8 cellular contexts compared by ENCODE assay signal in genomic region chr3:150410311-150411105, GRCh38. TPM values are rescaled to one million over a fixed set of nuclear protein-coding genes. Genes with fewer than 3 reads are reported as not detected.
DNase-seq lines count a peak whose midpoint lies in the region; ATAC-seq lines count a peak whose summit lies in the region.

No MANE protein-coding gene starts in this region.

- peaks cover 3% of the 10 kb centered on the region for H3K27me3 Mint-ChIP-seq in activated CD4-positive, alpha-beta memory T cell treated with anti-CD3 and anti-CD28 coated beads, Interleukin-2, amount 10 ng/mL, durations not matched to agents 7 days and 5 days
- no peaks in the 10 kb centered on the region for H3K27me3 Mint-ChIP-seq in effector memory CD8-positive, alpha-beta T cell
- H3K27me3 Mint-ChIP-seq in memory B cell: no peaks in the 10 kb centered on the region

- H3K27ac Mint-ChIP-seq in activated CD4-positive, alpha-beta memory T cell treated with anti-CD3 and anti-CD28 coated beads, Interleukin-2, amount 10 ng/mL, durations not matched to agents 7 days and 5 days: peak overlapping the region; percentile 77
- H3K27ac Mint-ChIP-seq in effector memory CD8-positive, alpha-beta T cell: peak overlapping the region; percentile 92 to 94
- H3K27ac Mint-ChIP-seq in memory B cell: peak overlapping the region; percentile 73

- peak overlapping the region; percentile 70 for H3K4me3 Mint-ChIP-seq in activated CD4-positive, alpha-beta memory T cell treated with anti-CD3 and anti-CD28 coated beads, Interleukin-2, amount 10 ng/mL, durations not matched to agents 7 days and 5 days
- H3K4me3 Mint-ChIP-seq in effector memory CD8-positive, alpha-beta T cell: peak overlapping the region; percentile 84 to 96
- peak overlapping the region; percentile 82 for H3K4me3 Mint-ChIP-seq in memory B cell

- peaks cover 49% of the 10 kb centered on the region for H3K4me1 Mint-ChIP-seq in activated CD4-positive, alpha-beta memory T cell treated with anti-CD3 and anti-CD28 coated beads, Interleukin-2, amount 10 ng/mL, durations not matched to agents 7 days and 5 days
- H3K4me1 Mint-ChIP-seq in effector memory CD8-positive, alpha-beta T cell (ENCODE audit: low read depth in 2 of 2): peaks cover 32 to 50% of the 10 kb centered on the region in 2 donors
- H3K4me1 Mint-ChIP-seq in memory B cell: peaks cover 28% of the 10 kb centered on the region

- peak; percentile 20 for DNase-seq in NCI-H510A treated with DMSO at 0.1 percent for 48 hours (lab: John Stamatoyannopoulos, UW)
- no peak for DNase-seq in NCI-H510A (lab: John Stamatoyannopoulos, UW)
- DNase-seq in NCI-H1105 treated with DMSO at 0.1 percent for 48 hours (lab: John Stamatoyannopoulos, UW): peak; percentile 73
- peak; percentile 52 for DNase-seq in activated CD4-positive, alpha-beta memory T cell treated with anti-CD3 and anti-CD28 coated beads, Interleukin-2, amount 10 ng/mL, durations not matched to agents 7 days and 5 days
- DNase-seq in effector memory CD8-positive, alpha-beta T cell: peak in 2 of 3 experiments; percentile 10 to 25
- DNase-seq in memory B cell (ENCODE audit: low spot score in 2 of 2): peak; percentile 5 to 25
- DNase-seq in stimulated activated naive CD8-positive, alpha-beta T cell treated with anti-CD3 and anti-CD28 coated beads, Interleukin-15, Interleukin-2, amounts not matched to agents 100 U/mL and 50 U/mL, for 24 hours: peak; percentile 40

- H3K36me3 Mint-ChIP-seq in activated CD4-positive, alpha-beta memory T cell treated with anti-CD3 and anti-CD28 coated beads, Interleukin-2, amount 10 ng/mL, durations not matched to agents 7 days and 5 days (ENCODE audit: low read depth): peaks cover 18% of the 10 kb centered on the region
- H3K36me3 Mint-ChIP-seq in effector memory CD8-positive, alpha-beta T cell (ENCODE audit: insufficient read depth): peaks cover 39% of the 10 kb centered on the region
- peaks cover 6% of the 10 kb centered on the region for H3K36me3 Mint-ChIP-seq in memory B cell

- ATAC-seq in effector memory CD8-positive, alpha-beta T cell (replicated peaks): no peak
- no peak for ATAC-seq in memory B cell (ENCODE audit: low read depth)
- no peak for ATAC-seq in stimulated activated naive CD8-positive, alpha-beta T cell treated with anti-CD3 and anti-CD28 coated beads, Interleukin-15, Interleukin-2, amounts not matched to agents 100 U/mL and 50 U/mL, for 24 hours
- no peak for ATAC-seq in GM21367 (IDR thresholded peaks at IDR 0.05; ENCODE audit: unreplicated experiment)

- POLR2A ChIA-PET in activated CD4-positive, alpha-beta memory T cell treated with anti-CD3 and anti-CD28 coated beads, Interleukin-2, amount 10 ng/mL, durations not matched to agents 7 days and 5 days (lab: Charles Lee): interaction anchor here (0.6 to 7.3 kb wide), 11 partner anchors 9 to 352 kb away, joined by 3 to 109 read pairs (median 3); partner anchors contain the start of genes EIF2A, SERP1 and SIAH2

- CTCF ChIA-PET in activated CD4-positive, alpha-beta memory T cell treated with anti-CD3 and anti-CD28 coated beads, Interleukin-2, amount 10 ng/mL, durations not matched to agents 7 days and 5 days (lab: Charles Lee): interaction anchor here (0.9 to 5.7 kb wide), 7 partner anchors 18 to 351 kb away, joined by 3 to 37 read pairs (median 3); no protein-coding TSS in a partner anchor

- H3K9me3 Mint-ChIP-seq in activated CD4-positive, alpha-beta memory T cell treated with anti-CD3 and anti-CD28 coated beads, Interleukin-2, amount 10 ng/mL, durations not matched to agents 7 days and 5 days: no peaks in the 10 kb centered on the region
- H3K9me3 Mint-ChIP-seq in effector memory CD8-positive, alpha-beta T cell: no peaks in the 10 kb centered on the region
- H3K9me3 Mint-ChIP-seq in memory B cell: no peaks in the 10 kb centered on the region

RNA-seq across cellular contexts. Expression of gene TSC22D2, which starts 2.4 kb away (rescaled TPM):
- total RNA-seq in activated CD4-positive, alpha-beta memory T cell treated with anti-CD3 and anti-CD28 coated beads, Interleukin-2, amount 10 ng/mL, durations not matched to agents 7 days and 5 days: 10 to 100 TPM; 13.9 to 15.0 TPM
